ENCODE assay signal across 22 cellular contexts in the genomic region with DNA sequence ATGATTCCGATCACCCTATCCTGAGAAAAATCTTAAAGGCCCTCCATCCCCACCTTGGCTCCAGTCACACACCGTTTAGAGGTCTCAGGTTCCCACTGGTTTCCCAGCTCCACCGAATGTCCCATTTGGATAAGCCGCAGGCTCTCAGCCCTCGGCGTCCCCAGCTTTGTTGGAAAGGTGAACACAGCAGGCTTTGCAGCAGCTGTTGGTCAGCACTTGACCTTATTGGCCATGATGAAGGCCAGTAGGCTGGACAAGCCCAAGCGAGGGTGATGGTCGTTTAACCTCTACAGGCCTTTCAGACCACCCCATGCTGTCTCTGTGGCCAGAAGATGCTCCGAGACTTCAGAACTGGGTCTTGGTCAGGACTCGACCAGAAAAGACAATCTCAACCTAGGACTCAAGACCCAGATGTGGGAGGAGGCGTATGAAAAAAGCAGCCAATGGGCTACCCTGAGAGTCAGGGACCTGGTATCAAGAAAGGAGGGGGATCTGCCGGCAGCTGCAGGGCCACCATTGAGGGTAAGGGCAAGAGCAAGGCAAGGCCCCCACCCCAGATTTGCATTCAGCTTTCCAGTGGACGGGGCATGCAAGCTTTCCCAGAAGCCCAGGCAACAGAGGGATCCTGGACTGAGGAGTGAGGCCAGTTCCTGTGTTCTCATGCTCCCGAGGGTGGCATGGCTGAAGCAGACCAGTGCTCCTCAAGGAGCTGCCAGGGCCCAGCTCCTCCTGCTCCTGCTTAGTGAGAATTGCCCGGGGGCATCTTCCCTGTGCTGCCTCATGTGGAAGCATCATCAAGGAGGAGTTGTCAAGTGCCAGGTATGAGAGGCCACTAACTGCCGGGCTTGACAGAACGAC. TPM values are rescaled to one million over a fixed set of nuclear protein-coding genes. Genes with fewer than 3 reads are reported as not detected.
DNase-seq lines count a peak whose midpoint lies in the region; TF ChIP-seq lines count a peak whose summit lies in the region.
"Had no signal": no experiment of that assay in that cellular context is flagged by ENCODE, and none has a peak within 500 bp of the region (broad histone marks: within the 10 kb centered on the region; RNA-seq: fewer than 3 reads in every experiment).

No MANE protein-coding gene starts in this region.

- DNase-seq in DMS79 (lab: John Stamatoyannopoulos, UW) = peak; percentile 13
- peak; percentile 10 for DNase-seq in M059J (ENCODE audit: low read depth)
- DNase-seq in coronary artery (ENCODE audit: low spot score) = peak; percentile 46
- DNase-seq in osteocyte (ENCODE audit: extremely low spot score, unreplicated experiment) = peak; percentile 80
- no peak for DNase-seq in NCI-H2196 (lab: John Stamatoyannopoulos, UW; ENCODE audit: unreplicated experiment)
- DNase-seq in NCI-H2171 treated with DMSO at 0.1 percent for 48 hours (lab: John Stamatoyannopoulos, UW) = no peak
- no peak for DNase-seq in activated CD4-positive, alpha-beta T cell treated with anti-CD3 and anti-CD28 coated beads, Interleukin-2, amount 50 U/mL, for 48 hours
- no peak for DNase-seq in activated naive CD4-positive, alpha-beta T cell treated with Interleukin-2 at 50 U/mL for 16 hours
- DNase-seq: DMS53, H7, Kasumi-1, MG63, NCI-H1694 treated with DMSO at 0.1 percent for 48 hours, NCI-H2081 treated with DMSO at 0.1 percent for 48 hours, NCI-H226, NCI-H510A treated with DMSO at 0.1 percent for 48 hours, NCI-H774, Peyer's patch had no signal

- H3K36me3 Mint-ChIP-seq in osteocyte (ENCODE audit: unreplicated experiment) = no peaks in the 10 kb centered on the region
- H3K36me3 Mint-ChIP-seq: CD14-positive monocyte had no signal

- H3K4me1 Mint-ChIP-seq in osteocyte (ENCODE audit: unreplicated experiment) = no peaks in the 10 kb centered on the region
- H3K4me1 Mint-ChIP-seq: CD14-positive monocyte had no signal

- no peak overlapping the region for H3K4me3 ChIP-seq in coronary artery
- H3K4me3 ChIP-seq: A549, MG63, Peyer's patch had no signal

- no peak overlapping the region for H3K27ac Mint-ChIP-seq in osteocyte (ENCODE audit: unreplicated experiment)
- H3K27ac Mint-ChIP-seq: B cell, CD14-positive monocyte had no signal

- no peak overlapping the region for H3K27ac ChIP-seq in coronary artery
- H3K27ac ChIP-seq: A549, Peyer's patch had no signal

- no peaks in the 10 kb centered on the region for H3K9me3 Mint-ChIP-seq in osteocyte (ENCODE audit: unreplicated experiment)

- TF ChIP-seq CTCF in coronary artery (IDR thresholded peaks at IDR 0.05) (no peak), osteocyte (IDR thresholded peaks at IDR 0.05) (no peak)

- peaks cover 14% of the 10 kb centered on the region for H3K27me3 Mint-ChIP-seq in osteocyte (ENCODE audit: unreplicated experiment)

- no peak overlapping the region for H3K4me3 Mint-ChIP-seq in osteocyte (ENCODE audit: unreplicated experiment)
- H3K4me3 Mint-ChIP-seq: B cell, CD14-positive monocyte had no signal

RNA-seq across cellular contexts. Expression of gene UBE2QL1, which starts 13.4 kb away (rescaled TPM):
- total RNA-seq in M059J (2014; rRNA removed; shearing (Covaris generic)) = 0.02 and 0.44 TPM in 2 replicates
- not detected in 2 replicates for total RNA-seq in osteocyte
- total RNA-seq: OCI-LY7 had no signal

Comparison
In these comparisons a context has a peak if more than half of its experiments do, and no peak if none do; other contexts are left out.
1. DNase-seq: peak in DMS79 (single experiment), M059J (single experiment), coronary artery (single experiment) and osteocyte (single experiment); none in NCI-H2196 (single experiment), NCI-H2171 treated with DMSO at 0.1 percent for 48 hours (single experiment), activated CD4-positive, alpha-beta T cell treated with anti-CD3 and anti-CD28 coated beads, Interleukin-2, amount 50 U/mL, for 48 hours (0 of 2) and activated naive CD4-positive, alpha-beta T cell treated with Interleukin-2 at 50 U/mL for 16 hours (single experiment).